In the genomic region with DNA sequence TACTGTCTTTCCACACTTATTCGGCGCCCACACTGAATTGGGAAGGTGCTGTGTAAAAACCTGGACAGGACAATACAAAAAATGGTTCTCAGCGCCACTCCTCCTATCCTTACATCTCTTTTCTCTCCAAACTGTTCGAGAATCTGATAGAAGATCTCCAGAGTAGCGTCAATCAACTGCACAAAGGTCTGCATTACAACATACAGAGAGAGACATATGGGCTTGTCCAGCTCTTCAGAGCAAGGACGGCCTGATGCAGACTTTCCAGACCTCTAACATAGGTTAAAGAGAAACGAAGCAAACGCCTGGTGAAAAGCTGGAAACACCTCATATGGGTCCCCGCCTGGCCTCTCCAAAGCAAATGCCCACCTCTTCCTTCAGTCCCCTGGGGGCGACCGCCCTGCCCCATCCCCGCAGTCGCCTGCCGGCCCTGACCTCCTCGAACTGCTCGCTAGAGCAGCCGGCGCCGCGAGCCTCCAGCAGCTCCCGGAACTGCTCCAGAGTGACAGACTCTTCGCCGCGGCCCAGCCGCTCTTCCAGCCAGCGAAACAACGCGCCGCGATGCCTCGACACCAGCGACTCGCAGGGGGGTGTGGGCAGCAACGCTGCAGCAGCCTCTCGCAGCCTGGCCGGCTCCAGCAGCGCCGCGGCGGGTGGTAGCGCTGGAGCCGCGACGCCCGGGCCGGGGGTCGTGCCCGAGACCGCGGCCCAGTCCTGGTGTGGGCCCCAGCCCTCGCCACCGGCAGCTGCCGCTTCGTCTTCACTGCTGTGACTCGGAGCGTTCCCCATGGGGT, we compare ENCODE assay signal across 8 cellular contexts. TPM values are rescaled to one million over a fixed set of nuclear protein-coding genes. Genes with fewer than 3 reads are reported as not detected.
DNase-seq lines count a peak whose midpoint lies in the region; ATAC-seq and TF ChIP-seq lines count a peak whose summit lies in the region.

No MANE protein-coding gene starts in this region.

- no peaks in the 10 kb centered on the region for H3K9me3 Mint-ChIP-seq in stimulated activated effector memory CD8-positive, alpha-beta T cell treated with anti-CD3 and anti-CD28 coated beads, Interleukin-12 subunit alpha, Interleukin-12 subunit beta, amount 100 ng/mL, for 72 hours

- H3K4me3 Mint-ChIP-seq in stimulated activated effector memory CD8-positive, alpha-beta T cell treated with anti-CD3 and anti-CD28 coated beads, Interleukin-12 subunit alpha, Interleukin-12 subunit beta, amount 100 ng/mL, for 72 hours, result peak overlapping the region; percentile 98

- no peaks in the 10 kb centered on the region for H3K36me3 ChIP-seq in colonic mucosa

- no peaks in the 10 kb centered on the region for H3K27me3 ChIP-seq in colonic mucosa

- H3K27ac ChIP-seq in colonic mucosa, result peak overlapping the region; percentile 98

- DNase-seq in NOMO-1 treated with DMSO at 0.1 percent for 48 hours (lab: John Stamatoyannopoulos, UW; ENCODE audit: unreplicated experiment), result peak; percentile 4
- DNase-seq in NOMO-1 treated with dmso at 0.1 percent for 144 hours (lab: John Stamatoyannopoulos, UW; ENCODE audit: unreplicated experiment), result no peak
- peak; percentile 37 for DNase-seq in T-helper 9 cell
- peak; percentile 46 for DNase-seq in colonic mucosa
- peak; percentile 52 to 55 for DNase-seq in lung microvascular endothelial cell (ENCODE audit: low read depth in 2 of 2)
- DNase-seq in stimulated activated effector memory CD8-positive, alpha-beta T cell treated with anti-CD3 and anti-CD28 coated beads, Interleukin-12 subunit alpha, Interleukin-12 subunit beta, amount 100 ng/mL, for 72 hours (ENCODE audit: low spot score in 2 of 2), result peak in 1 of 2 donors; percentile 6
- no peak for DNase-seq in NCI-H2029 (lab: John Stamatoyannopoulos, UW)

- H3K9me3 ChIP-seq in colonic mucosa, result no peaks in the 10 kb centered on the region

- TF ChIP-seq CTCF in colonic mucosa (IDR thresholded peaks at IDR 0.05), result no peak

- H3K36me3 Mint-ChIP-seq in stimulated activated effector memory CD8-positive, alpha-beta T cell treated with anti-CD3 and anti-CD28 coated beads, Interleukin-12 subunit alpha, Interleukin-12 subunit beta, amount 100 ng/mL, for 72 hours, result peaks cover 18% of the 10 kb centered on the region

- peak; percentile 8 for ATAC-seq in HG03095 (IDR thresholded peaks at IDR 0.05; ENCODE audit: unreplicated experiment)
- peak; percentile 5 for ATAC-seq in stimulated activated effector memory CD8-positive, alpha-beta T cell treated with anti-CD3 and anti-CD28 coated beads, Interleukin-12 subunit alpha, Interleukin-12 subunit beta, amount 100 ng/mL, for 72 hours

- H3K4me1 Mint-ChIP-seq in stimulated activated effector memory CD8-positive, alpha-beta T cell treated with anti-CD3 and anti-CD28 coated beads, Interleukin-12 subunit alpha, Interleukin-12 subunit beta, amount 100 ng/mL, for 72 hours, result peaks cover 43% of the 10 kb centered on the region

- H3K27ac Mint-ChIP-seq in stimulated activated effector memory CD8-positive, alpha-beta T cell treated with anti-CD3 and anti-CD28 coated beads, Interleukin-12 subunit alpha, Interleukin-12 subunit beta, amount 100 ng/mL, for 72 hours, result peak overlapping the region; percentile 100

- H3K4me3 ChIP-seq in colonic mucosa, result peak overlapping the region; percentile 96

- H3K4me1 ChIP-seq in colonic mucosa, result peaks cover 32% of the 10 kb centered on the region

- intact Hi-C loops in colonic mucosa (cut with DNase I), result no loop called here

- H3K9ac ChIP-seq in colonic mucosa (ENCODE audit: low read depth in 2 of 2, low read length in 2 of 2), result peak overlapping the region; percentile 97 to 99

RNA-seq across cellular contexts. Expression of a gene that starts 0.5 kb away (rescaled TPM):
- total RNA-seq in colonic mucosa (10 to 100 TPM; 89.8 to 96.1 TPM), lung microvascular endothelial cell (21.1 and 29.4 TPM in 2 replicates)

RNA-seq across cellular contexts. Expression of a gene that starts 0.7 kb away (rescaled TPM):
- total RNA-seq in colonic mucosa (10 to 100 TPM in 1 of 2 donors, 1 to 10 TPM in 1; 7.8 to 12.2 TPM), lung microvascular endothelial cell (31.0 and 37.3 TPM in 2 replicates)

Comparison
In these comparisons a context has a peak if more than half of its experiments do, and no peak if none do; other contexts are left out.
1. DNase-seq: peak in NOMO-1 treated with DMSO at 0.1 percent for 48 hours (single experiment), T-helper 9 cell (single experiment), colonic mucosa (single experiment) and lung microvascular endothelial cell (2 of 2); none in NOMO-1 treated with dmso at 0.1 percent for 144 hours (single experiment) and NCI-H2029 (single experiment).